In genomic region chr3:153051427-153052095, GRCh38 we compare ENCODE assay signal across 1 cellular context.
TF ChIP-seq lines count a peak whose summit lies in the region.

No MANE protein-coding gene starts in this region.

TF ChIP-seq in K562, 482 proteins besides CTCF, POLR2A, EP300 and RAD21 (continued from another document and continues in another):
- TF ChIP-seq ZNF609 (CRISPR knock-in tag; IDR thresholded peaks at IDR 0.05; ENCODE audit: borderline replicate concordance) (no peak), SRSF7 (optimal IDR thresholded peaks at IDR 0.05; ENCODE audit: low read depth, low read length) (no peak), ZNF444 (CRISPR knock-in tag; IDR thresholded peaks at IDR 0.05) (no peak), MTA1 (IDR thresholded peaks at IDR 0.05; ENCODE audit: borderline replicate concordance) (peak; percentile 61; the same call in 1 of the 2 replicates), RBM34 (IDR thresholded peaks at IDR 0.05; ENCODE audit: borderline replicate concordance, insufficient read depth, low read length) (no peak), ZNF280A (IDR thresholded peaks at IDR 0.05; ENCODE audit: low read depth, partially characterized antibody) (no peak), CHD4 (IDR thresholded peaks at IDR 0.05; ENCODE audit: insufficient read depth, insufficient replicate concordance, low read depth, low read length, poor library complexity, severe bottlenecking) (no peak), ATF2 (CRISPR knock-in tag; IDR thresholded peaks at IDR 0.05) (no peak), THRB (CRISPR knock-in tag; conservative IDR thresholded peaks at IDR 0.05) (no peak), TSHZ1 (CRISPR knock-in tag; IDR thresholded peaks at IDR 0.05) (no peak), NR4A1 (CRISPR knock-in tag; IDR thresholded peaks at IDR 0.05) (no peak), NR4A1 (tag; IDR thresholded peaks at IDR 0.05) (no peak), POLR2AphosphoS2 (IDR thresholded peaks at IDR 0.05; ENCODE audit: low read length) (no peak), MGA (IDR thresholded peaks at IDR 0.05) (no peak), GTF2A2 (tag; IDR thresholded peaks at IDR 0.05) (no peak), KLF1 (tag; IDR thresholded peaks at IDR 0.05) (no peak), KLF13 (tag; IDR thresholded peaks at IDR 0.05; ENCODE audit: borderline replicate concordance, low read depth) (no peak), USF2 (CRISPR knock-in tag; IDR thresholded peaks at IDR 0.05) (no peak), KDM1A (IDR thresholded peaks at IDR 0.05) (peak; percentile 6 to 18; a peak in 1 of 4 replicates), CBFB (CRISPR knock-in tag; IDR thresholded peaks at IDR 0.05) (no peak), RBM14 (IDR thresholded peaks at IDR 0.05; ENCODE audit: borderline replicate concordance, insufficient read depth, low read depth, low read length) (no peak), PTRF (tag; IDR thresholded peaks at IDR 0.05) (no peak), CSDE1 (IDR thresholded peaks at IDR 0.05) (no peak), ZNF165 (CRISPR knock-in tag; IDR thresholded peaks at IDR 0.05; ENCODE audit: borderline replicate concordance) (no peak), ZNF740 (CRISPR knock-in tag; IDR thresholded peaks at IDR 0.05) (no peak), ZNF740 (tag; IDR thresholded peaks at IDR 0.05) (no peak)
